18 cellular contexts compared by ENCODE assay signal in the genomic region with DNA sequence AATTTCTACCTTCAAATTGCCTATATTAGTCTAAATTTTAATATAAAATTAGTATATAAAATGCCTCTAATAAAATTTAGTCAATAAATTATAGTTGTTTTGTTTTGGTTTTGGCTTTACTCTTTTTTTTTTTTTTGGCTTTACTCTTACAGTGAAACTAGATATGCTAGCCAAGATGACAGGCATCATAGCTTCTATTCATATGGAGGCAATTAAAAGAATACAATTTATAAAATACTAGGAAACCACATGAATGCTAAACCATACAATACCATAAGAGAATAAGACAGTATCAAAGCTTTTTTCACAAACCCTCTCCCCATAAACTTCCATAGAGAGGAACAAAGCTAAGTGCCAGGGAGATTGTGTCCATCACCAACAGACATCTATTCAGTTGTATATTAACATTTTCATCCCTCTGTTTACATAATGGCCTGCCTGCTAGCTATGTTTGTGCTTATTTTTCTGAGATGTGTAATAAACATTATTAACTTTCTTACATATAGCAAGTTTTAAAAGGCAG.
DNase-seq lines count a peak whose midpoint lies in the region; FAIRE-seq and TF ChIP-seq lines count a peak whose summit lies in the region.
"Had no signal": no experiment of that assay in that cellular context is flagged by ENCODE, and none has a peak within 500 bp of the region (broad histone marks: within the 10 kb centered on the region; RNA-seq: fewer than 3 reads in every experiment).

No MANE protein-coding gene starts in this region.

- DNase-seq in AG08395 (ENCODE audit: low spot score): peak; percentile 11
- peak; percentile 32 for DNase-seq in HCEC 1CT
- peak; percentile 24 to 65 for DNase-seq in foreskin fibroblast
- DNase-seq in NCI-H1436 treated with DMSO at 0.1 percent for 48 hours (lab: John Stamatoyannopoulos, UW): no peak
- no peak for DNase-seq in iPS-NIHi11 (ENCODE audit: low spot score)
- no peak for DNase-seq in prostate gland (ENCODE audit: low spot score)
- no peak for DNase-seq in GM12891 (ENCODE audit: insufficient read length, low spot score)
- DNase-seq: activated CD4-positive, alpha-beta T cell treated with anti-CD3 and anti-CD28 coated beads for 1 hour; activated CD8-positive, alpha-beta memory T cell treated with anti-CD3 and anti-CD28 coated beads, Interleukin-2, amount 50 U/mL, for 4 hours; activated naive CD4-positive, alpha-beta T cell; immature natural killer cell; NCI-H1417 treated with DMSO at 0.1 percent for 48 hours; stimulated activated naive CD4-positive, alpha-beta T cell; T-helper 17 cell; upper lobe of left lung had no signal

- FAIRE-seq in TTC549 (lab: Jason Lieb, UNC): peak; percentile 97
- FAIRE-seq in GM12891 (lab: Jason Lieb, UNC): no peak
- FAIRE-seq: K562, small intestine had no signal

- no peaks in the 10 kb centered on the region for H3K4me1 ChIP-seq in prostate gland (replicated peaks)
- H3K4me1 ChIP-seq: upper lobe of left lung had no signal

- H3K4me3 ChIP-seq in foreskin fibroblast (ENCODE audit: low read depth in 1 of 2, low read length in 2 of 2) (no peak overlapping the region), prostate gland (no peak overlapping the region)
- H3K4me3 ChIP-seq: K562, upper lobe of left lung had no signal

- no peak overlapping the region for H3K27ac ChIP-seq in prostate gland
- H3K27ac ChIP-seq: upper lobe of left lung had no signal

- H3K36me3 ChIP-seq in prostate gland: no peaks in the 10 kb centered on the region
- H3K36me3 ChIP-seq: upper lobe of left lung had no signal

- H3K27me3 ChIP-seq in prostate gland (replicated peaks; ENCODE audit: insufficient read depth): no peaks in the 10 kb centered on the region
- H3K27me3 ChIP-seq: upper lobe of left lung had no signal

- intact Hi-C loops in prostate gland (cut with DNase I): no loop called here

- no peak for TF ChIP-seq CTCF in foreskin fibroblast (IDR thresholded peaks at IDR 0.05; ENCODE audit: low read depth, low read length)
- no peak for TF ChIP-seq CTCF in prostate gland (IDR thresholded peaks at IDR 0.05)

- H3K9me3 ChIP-seq in prostate gland: no peaks in the 10 kb centered on the region
- H3K9me3 ChIP-seq: upper lobe of left lung had no signal

- TF ChIP-seq POLR2A in prostate gland (IDR thresholded peaks at IDR 0.05) (no peak), GM12891 (IDR thresholded peaks at IDR 0.05; ENCODE audit: low read depth, low read length) (no peak)

TF ChIP-seq in GM12891, 5 proteins besides CTCF, POLR2A, EP300 and RAD21:
- TF ChIP-seq POLR2AphosphoS5 (IDR thresholded peaks at IDR 0.05; ENCODE audit: low read depth, low read length): no peak
- TF ChIP-seq TAF1 (IDR thresholded peaks at IDR 0.05; ENCODE audit: low read depth, low read length): no peak
- TF ChIP-seq POU2F2 (IDR thresholded peaks at IDR 0.05; ENCODE audit: low read depth, low read length): no peak

Comparison
In these comparisons a context has a peak if more than half of its experiments do, and no peak if none do; other contexts are left out.
1. DNase-seq: peak in AG08395 (single experiment), HCEC 1CT (single experiment) and foreskin fibroblast (2 of 2); none in NCI-H1436 treated with DMSO at 0.1 percent for 48 hours (single experiment), iPS-NIHi11 (single experiment), prostate gland (single experiment) and GM12891 (single experiment).